In genomic region chr6:50850860-50851259, GRCh38 we compare ENCODE assay signal across 15 cellular contexts. TPM values are rescaled to one million over a fixed set of nuclear protein-coding genes. Genes with fewer than 3 reads are reported as not detected.
DNase-seq lines count a peak whose midpoint lies in the region; ATAC-seq and TF ChIP-seq lines count a peak whose summit lies in the region.
"Had no signal": no experiment of that assay in that cellular context is flagged by ENCODE, and none has a peak within 500 bp of the region (broad histone marks: within the 10 kb centered on the region; RNA-seq: fewer than 3 reads in every experiment).

No MANE protein-coding gene starts in this region.

- no peaks in the 10 kb centered on the region for H3K36me3 ChIP-seq in SK-N-SH (replicated peaks in 1 of 2; ENCODE audit: control insufficient read depth in 1 of 2, insufficient read depth in 2 of 2, low read length in 1 of 2)
- H3K36me3 ChIP-seq in esophagus (ENCODE audit: control insufficient read depth in 2 of 2, insufficient read depth in 2 of 2, low read length in 1 of 2), result no peaks in the 10 kb centered on the region
- no peaks in the 10 kb centered on the region for H3K36me3 ChIP-seq in neural cell (ENCODE audit: insufficient read depth, low read length)
- no peaks in the 10 kb centered on the region for H3K36me3 ChIP-seq in testis (ENCODE audit: low read depth, missing control alignments)

- TF ChIP-seq RAD21 in SK-N-SH (IDR thresholded peaks at IDR 0.05; ENCODE audit: low read length) (no peak), neural cell (conservative IDR thresholded peaks at IDR 0.05) (no peak)

- no peak overlapping the region for H3K4me3 Mint-ChIP-seq in stimulated activated naive CD8-positive, alpha-beta T cell treated with anti-CD3 and anti-CD28 coated beads, Interleukin-15, amount 100 ng/mL, for 72 hours
- H3K4me3 Mint-ChIP-seq: activated CD8-positive, alpha-beta T cell treated with anti-CD3 and anti-CD28 coated beads for 36 hours had no signal

- POLR2A ChIA-PET in SK-N-SH (lab: Yijun Ruan, JAX), result interaction anchor here (0.9 to 2.6 kb wide), 3 partner anchors 13 to 25 kb away, joined by 3 to 10 read pairs (median 5); no protein-coding TSS in a partner anchor

- CTCF ChIA-PET in SK-N-SH (lab: Yijun Ruan, JAX), result interaction anchor here (0.7 to 2.4 kb wide), 6 partner anchors 15 to 702 kb away, joined by 3 to 6 read pairs (median 4); no protein-coding TSS in a partner anchor

- no peaks in the 10 kb centered on the region for H3K9me2 ChIP-seq in SK-N-SH
- no peaks in the 10 kb centered on the region for H3K9me2 ChIP-seq in neural cell (ENCODE audit: insufficient read depth, low read length)

- H3K4me2 ChIP-seq in SK-N-SH (no peak overlapping the region), neural cell (ENCODE audit: low read length) (no peak overlapping the region)

- H3K9ac ChIP-seq in SK-N-SH (no peak overlapping the region), neural cell (ENCODE audit: low read length) (no peak overlapping the region)

- H3F3A ChIP-seq in SK-N-SH (replicated peaks; ENCODE audit: insufficient read depth) (no peaks in the 10 kb centered on the region), neural cell (ENCODE audit: insufficient read depth, low read length, poor library complexity, severe bottlenecking) (no peaks in the 10 kb centered on the region)

- H3K27me3 ChIP-seq in SK-N-SH (ENCODE audit: insufficient read depth) (peaks cover 7% of the 10 kb centered on the region; the same call in 1 of the 2 replicates), esophagus (ENCODE audit: control insufficient read depth in 1 of 2, insufficient read depth in 2 of 2, low read length in 2 of 2) (peaks cover 0 to 7% of the 10 kb centered on the region in 2 donors), neural cell (ENCODE audit: insufficient read depth, low read depth, low read length) (peaks cover 95% of the 10 kb centered on the region), testis (no peaks in the 10 kb centered on the region)

- DNase-seq in SK-N-SH (no peak), testis (no peak), erythroblast (lab: John Stamatoyannopoulos, UW) (no peak)
- DNase-seq in stimulated activated naive CD8-positive, alpha-beta T cell treated with anti-CD3 and anti-CD28 coated beads, Interleukin-15, amount 100 ng/mL, for 72 hours, result no peak
- DNase-seq: ACHN; activated CD8-positive, alpha-beta T cell treated with anti-CD3 and anti-CD28 coated beads for 36 hours; activated effector memory CD4-positive, alpha-beta T cell treated with Interleukin-2 at 50 U/mL for 16 hours; effector CD8-positive, alpha-beta T cell; left cardiac atrium; naive B cell; SHP77 treated with DMSO at 0.1 percent for 48 hours had no signal

- no peak for TF ChIP-seq POLR2A in testis (IDR thresholded peaks at IDR 0.05)
- TF ChIP-seq POLR2A in erythroblast (IDR thresholded peaks at IDR 0.05; ENCODE audit: low read length), result no peak

- peak overlapping the region in 1 of 2 experiments; percentile 46; a peak in 1 of 4 replicates for H3K4me3 ChIP-seq in SK-N-SH (ENCODE audit: low read depth in 2 of 2, low read length in 1 of 2)
- peak overlapping the region; percentile 44 to 52 for H3K4me3 ChIP-seq in esophagus (ENCODE audit: low read depth in 1 of 2, low read length in 2 of 2)
- H3K4me3 ChIP-seq in neural cell (ENCODE audit: low read length), result peak overlapping the region; percentile 68
- peak overlapping the region; percentile 47 to 54 for H3K4me3 ChIP-seq in testis

- no peak for TF ChIP-seq CTCF in SK-N-SH (IDR thresholded peaks at IDR 0.05)
- no peak for TF ChIP-seq CTCF in neural cell (IDR thresholded peaks at IDR 0.05; ENCODE audit: poor library complexity, severe bottlenecking)
- no peak for TF ChIP-seq CTCF in testis (IDR thresholded peaks at IDR 0.05)

- H3K4me1 ChIP-seq in SK-N-SH (ENCODE audit: control insufficient read depth in 1 of 2, insufficient read depth in 2 of 2, low read depth in 1 of 2, low read length in 1 of 2), result peaks cover 0 to 23% of the 10 kb centered on the region in 2 experiments; a peak in 2 of 4 replicates
- H3K4me1 ChIP-seq in esophagus (ENCODE audit: control insufficient read depth in 2 of 2, insufficient read depth in 2 of 2, low read length in 1 of 2), result peaks cover 0 to 7% of the 10 kb centered on the region in 2 donors
- H3K4me1 ChIP-seq in testis, result no peaks in the 10 kb centered on the region

- TF ChIP-seq EP300 in SK-N-SH (IDR thresholded peaks at IDR 0.05; ENCODE audit: borderline replicate concordance in 1 of 2, low read depth in 1 of 2, low read length in 1 of 2) (no peak), neural cell (conservative IDR thresholded peaks at IDR 0.05; ENCODE audit: poor library complexity, severe bottlenecking) (no peak)

- H3K4me1 Mint-ChIP-seq in stimulated activated naive CD8-positive, alpha-beta T cell treated with anti-CD3 and anti-CD28 coated beads, Interleukin-15, amount 100 ng/mL, for 72 hours, result no peaks in the 10 kb centered on the region
- H3K4me1 Mint-ChIP-seq: naive B cell had no signal

- intact Hi-C loops in testis (cut with DNase I; ENCODE audit: low total_unique reads), result no loop called here

- H3K9me3 ChIP-seq in SK-N-SH, result no peaks in the 10 kb centered on the region
- no peaks in the 10 kb centered on the region for H3K9me3 ChIP-seq in esophagus (ENCODE audit: control insufficient read depth in 2 of 2, insufficient read depth in 1 of 2, low read depth in 1 of 2, low read length in 1 of 2)
- H3K9me3 ChIP-seq in neural cell (ENCODE audit: low read length), result no peaks in the 10 kb centered on the region
- H3K9me3 ChIP-seq in testis, result no peaks in the 10 kb centered on the region

- H3K9me3 Mint-ChIP-seq in stimulated activated naive CD8-positive, alpha-beta T cell treated with anti-CD3 and anti-CD28 coated beads, Interleukin-15, amount 100 ng/mL, for 72 hours, result peaks cover 0 to 7% of the 10 kb centered on the region in 2 donors
- H3K9me3 Mint-ChIP-seq: activated CD8-positive, alpha-beta T cell treated with anti-CD3 and anti-CD28 coated beads for 36 hours had no signal

- ATAC-seq in SK-N-SH treated with all-trans-retinoic acid at 6 μM for 48 hours, result no peak
- no peak for ATAC-seq in stimulated activated naive CD8-positive, alpha-beta T cell treated with anti-CD3 and anti-CD28 coated beads, Interleukin-15, amount 100 ng/mL, for 72 hours
- ATAC-seq in GM19324 (IDR thresholded peaks at IDR 0.05; ENCODE audit: low FRiP score, unreplicated experiment), result no peak
- ATAC-seq: activated CD8-positive, alpha-beta T cell treated with anti-CD3 and anti-CD28 coated beads for 36 hours had no signal

- peaks cover 83% of the 10 kb centered on the region for H3K27me3 Mint-ChIP-seq in stimulated activated naive CD8-positive, alpha-beta T cell treated with anti-CD3 and anti-CD28 coated beads, Interleukin-15, amount 100 ng/mL, for 72 hours

- WGBS in SK-N-SH (ENCODE audit: low lambda C conversion rate), result 81% methylated on average over 16 of the region's 16 CpGs
- WGBS in esophagus, 2 donors, result 7 to 9% methylated on average over 16 of the region's 16 CpGs
- WGBS in testis, 2 donors, result 1 to 3% methylated on average over 16 of the region's 16 CpGs

- H3K27ac ChIP-seq in SK-N-SH (ENCODE audit: low read depth in 2 of 2, low read length in 1 of 2) (peak overlapping the region in 1 of 2 experiments; percentile 93; a peak in 2 of 4 replicates), esophagus (ENCODE audit: low read depth in 2 of 2, low read length in 1 of 2) (peak overlapping the region; percentile 15 to 44), neural cell (ENCODE audit: low read length) (no peak overlapping the region), testis (no peak overlapping the region)

- H2AFZ ChIP-seq in SK-N-SH (ENCODE audit: low read depth), result peak overlapping the region; percentile 85; the same call in 1 of the 2 replicates
- H2AFZ ChIP-seq in neural cell (ENCODE audit: low read depth, low read length), result no peak overlapping the region

- no peaks in the 10 kb centered on the region for H3K79me2 ChIP-seq in SK-N-SH (ENCODE audit: insufficient read depth)
- H3K79me2 ChIP-seq in neural cell (replicated peaks; ENCODE audit: insufficient read depth, low read length), result no peaks in the 10 kb centered on the region

- no peak overlapping the region for H3K27ac Mint-ChIP-seq in stimulated activated naive CD8-positive, alpha-beta T cell treated with anti-CD3 and anti-CD28 coated beads, Interleukin-15, amount 100 ng/mL, for 72 hours
- H3K27ac Mint-ChIP-seq: activated CD8-positive, alpha-beta T cell treated with anti-CD3 and anti-CD28 coated beads for 36 hours; naive B cell had no signal

- H4K20me1 ChIP-seq in SK-N-SH (ENCODE audit: insufficient read depth), result no peaks in the 10 kb centered on the region
- H4K20me1 ChIP-seq in neural cell (ENCODE audit: insufficient read depth), result no peaks in the 10 kb centered on the region

TF ChIP-seq in SK-N-SH, 30 proteins besides CTCF, POLR2A, EP300 and RAD21 (continues in another document):
- no peak for TF ChIP-seq MAX (IDR thresholded peaks at IDR 0.05; ENCODE audit: low read depth)
- TF ChIP-seq FOSL2 (IDR thresholded peaks at IDR 0.05; ENCODE audit: borderline replicate concordance, low read depth), result no peak
- no peak for TF ChIP-seq TAF1 (IDR thresholded peaks at IDR 0.05; ENCODE audit: borderline replicate concordance, low read depth, low read length)

TF ChIP-seq in SK-N-SH treated with all-trans-retinoic acid at 6 μM for 48 hours, 23 proteins besides CTCF, POLR2A, EP300 and RAD21 (continues in another document):
- TF ChIP-seq GLIS3 (CRISPR knock-in tag; IDR thresholded peaks at IDR 0.05) (no peak), ISL1 (CRISPR knock-in tag; IDR thresholded peaks at IDR 0.05) (no peak), SNAI2 (CRISPR knock-in tag; IDR thresholded peaks at IDR 0.05) (no peak), CSDC2 (CRISPR knock-in tag; IDR thresholded peaks at IDR 0.05) (no peak), ZNF8 (CRISPR knock-in tag; IDR thresholded peaks at IDR 0.05) (no peak), ZFP30 (CRISPR knock-in tag; IDR thresholded peaks at IDR 0.05) (no peak)

RNA-seq across cellular contexts. Expression of gene TFAP2B, which starts 32.2 kb away (rescaled TPM):
- polyA plus RNA-seq in SK-N-SH (2012; rRNA removed) (1.1 and 2.9 TPM in 2 replicates), esophagus (1 to 10 TPM; 3.3 to 4.5 TPM), neural cell (not detected in 2 replicates), testis (ENCODE audit: insufficient read depth, low read depth, low replicate concordance) (0.63 TPM)
- 2.4 and 4.5 TPM in 2 replicates for polyA plus RNA-seq in SK-N-SH (2012; cell fraction: cytosol; rRNA removed)
- 3.5 and 6.8 TPM in 2 replicates for polyA plus RNA-seq in SK-N-SH (2012; cell fraction: nucleus; rRNA removed)
- polyA minus RNA-seq in neural cell, result 0.12 and 0.24 TPM in 2 replicates
- under 1 TPM; 0.19 to 0.24 TPM for total RNA-seq in testis
- total RNA-seq: activated CD8-positive, alpha-beta T cell treated with anti-CD3 and anti-CD28 coated beads for 36 hours; left cardiac atrium had no signal

Comparison
In these comparisons a context has a peak if more than half of its experiments do, and no peak if none do; other contexts are left out.
1. H3K27ac ChIP-seq: peak in esophagus (2 of 2); none in neural cell (single experiment) and testis (0 of 2).